Comparison of ENCODE assay signal across 8 cellular contexts in genomic region chr2:20106746-20107145, GRCh38. TPM values are rescaled to one million over a fixed set of nuclear protein-coding genes. Genes with fewer than 3 reads are reported as not detected.
DNase-seq lines count a peak whose midpoint lies in the region; TF ChIP-seq lines count a peak whose summit lies in the region.

No MANE protein-coding gene starts in this region.

- intact Hi-C loops in activated CD4-positive, alpha-beta memory T cell treated with anti-CD3 and anti-CD28 coated beads for 36 hours (cut with micrococcal nuclease): no loop called here

- no peak overlapping the region for H3K4me2 ChIP-seq in fibroblast of lung (ENCODE audit: extremely low read depth, insufficient read depth, low read length)

- CTCF ChIA-PET in activated CD4-positive, alpha-beta memory T cell treated with anti-CD3 and anti-CD28 coated beads for 36 hours (lab: Charles Lee): interaction anchor here (1.2 to 1.5 kb wide), 2 partner anchors 91 to 536 kb away, joined by 3 to 8 read pairs; no protein-coding TSS in a partner anchor

- H3K4me3 ChIP-seq in fibroblast of lung (replicated peaks in 1 of 4; ENCODE audit: control extremely low read depth in 1 of 4, insufficient read depth in 1 of 4, low read depth in 3 of 4, low read length in 4 of 4): peak overlapping the region in 1 of 4 experiments; percentile 33

- no peaks in the 10 kb centered on the region for H3K9me3 ChIP-seq in fibroblast of lung (ENCODE audit: control insufficient read depth, insufficient read depth, low read depth, low read length)

- POLR2A ChIA-PET in activated CD4-positive, alpha-beta memory T cell treated with anti-CD3 and anti-CD28 coated beads for 36 hours (lab: Charles Lee): no interaction called here

- H3K4me1 Mint-ChIP-seq in activated CD4-positive, alpha-beta memory T cell treated with anti-CD3 and anti-CD28 coated beads for 36 hours (ENCODE audit: low read depth): peaks cover 5% of the 10 kb centered on the region
- peaks cover 1% of the 10 kb centered on the region for H3K4me1 Mint-ChIP-seq in progenitor cell of endocrine pancreas (ENCODE audit: low read depth)

- H3K4me3 Mint-ChIP-seq in activated CD4-positive, alpha-beta memory T cell treated with anti-CD3 and anti-CD28 coated beads for 36 hours: peak overlapping the region; percentile 60
- peak overlapping the region; percentile 62 for H3K4me3 Mint-ChIP-seq in progenitor cell of endocrine pancreas (ENCODE audit: low read depth)

- H2AFZ ChIP-seq in fibroblast of lung (ENCODE audit: low read length): peak overlapping the region; percentile 84

- no peak overlapping the region for H3K9ac ChIP-seq in fibroblast of lung (ENCODE audit: insufficient read depth, low read length)

- H3K4me1 ChIP-seq in fibroblast of lung (ENCODE audit: control insufficient read depth, extremely low read depth, insufficient read depth, low read length): peaks cover 5% of the 10 kb centered on the region

- H3K27ac ChIP-seq in fibroblast of lung (ENCODE audit: insufficient read depth, low read length): no peak overlapping the region

- H3K79me2 ChIP-seq in fibroblast of lung (ENCODE audit: control insufficient read depth, insufficient read depth, low read length): no peaks in the 10 kb centered on the region

- no peak for DNase-seq in GM10266 (ENCODE audit: extremely low spot score)
- peak; percentile 40 for DNase-seq in activated CD4-positive, alpha-beta memory T cell treated with anti-CD3 and anti-CD28 coated beads for 36 hours
- peak; percentile 17 to 36 for DNase-seq in fibroblast of lung (ENCODE audit: low read depth in 2 of 2)
- DNase-seq in progenitor cell of endocrine pancreas (ENCODE audit: low spot score, unreplicated experiment): peak; percentile 46
- DNase-seq in SKM-1 treated with dmso at 0.1 percent for 144 hours (lab: John Stamatoyannopoulos, UW; ENCODE audit: unreplicated experiment): no peak
- DNase-seq in NK-92 treated with Interleukin-12 subunit alpha and Interleukin-12 subunit beta, amount 100 ng/mL, for 24 hours (lab: John Stamatoyannopoulos, UW): no peak
- DNase-seq in dedifferentiated amniotic fluid mesenchymal stem cell (ENCODE audit: extremely low spot score): no peak
- no peak for DNase-seq in effector CD8-positive, alpha-beta T cell (lab: John Stamatoyannopoulos, UW)

- no peaks in the 10 kb centered on the region for H3K36me3 ChIP-seq in fibroblast of lung (ENCODE audit: control insufficient read depth, insufficient read depth, low read length)

- H4K20me1 ChIP-seq in fibroblast of lung (ENCODE audit: control insufficient read depth, extremely low read depth, insufficient read depth, low read length): no peaks in the 10 kb centered on the region

- no peaks in the 10 kb centered on the region for H3K36me3 Mint-ChIP-seq in activated CD4-positive, alpha-beta memory T cell treated with anti-CD3 and anti-CD28 coated beads for 36 hours
- H3K36me3 Mint-ChIP-seq in progenitor cell of endocrine pancreas (ENCODE audit: insufficient read depth): peaks cover 3% of the 10 kb centered on the region

- TF ChIP-seq CTCF in GM10266 (IDR thresholded peaks at IDR 0.05; ENCODE audit: control insufficient read depth, insufficient read depth, low read depth, missing control alignments) (peak; percentile 40), fibroblast of lung (conservative IDR thresholded peaks at IDR 0.05 in 1 of 2, IDR thresholded peaks at IDR 0.05 in 1 of 2; ENCODE audit: low read depth in 1 of 2, low read length in 2 of 2) (peak; percentile 29 to 35), progenitor cell of endocrine pancreas (IDR thresholded peaks at IDR 0.05; ENCODE audit: unreplicated experiment) (peak; percentile 62)

- H3K27me3 Mint-ChIP-seq in activated CD4-positive, alpha-beta memory T cell treated with anti-CD3 and anti-CD28 coated beads for 36 hours: peaks cover 25% of the 10 kb centered on the region
- H3K27me3 Mint-ChIP-seq in progenitor cell of endocrine pancreas: peaks cover 22% of the 10 kb centered on the region

- peaks cover 2% of the 10 kb centered on the region for H3K9me3 Mint-ChIP-seq in activated CD4-positive, alpha-beta memory T cell treated with anti-CD3 and anti-CD28 coated beads for 36 hours
- peaks cover 9% of the 10 kb centered on the region for H3K9me3 Mint-ChIP-seq in progenitor cell of endocrine pancreas (ENCODE audit: low read depth)

- H3K27ac Mint-ChIP-seq in activated CD4-positive, alpha-beta memory T cell treated with anti-CD3 and anti-CD28 coated beads for 36 hours: no peak overlapping the region
- H3K27ac Mint-ChIP-seq in progenitor cell of endocrine pancreas: no peak overlapping the region

- peaks cover 7% of the 10 kb centered on the region for H3K27me3 ChIP-seq in fibroblast of lung (ENCODE audit: control insufficient read depth, insufficient read depth, low read length)

RNA-seq across cellular contexts. Expression of gene LAPTM4A, which starts 55.3 kb away (rescaled TPM):
- total RNA-seq in activated CD4-positive, alpha-beta memory T cell treated with anti-CD3 and anti-CD28 coated beads for 36 hours: 10 to 100 TPM; 26.7 to 29.0 TPM
- total RNA-seq in fibroblast of lung (155 and 193 TPM in 2 replicates), progenitor cell of endocrine pancreas (241 and 251 TPM in 2 replicates)
- 634 and 1,101 TPM in 2 replicates for polyA plus RNA-seq in fibroblast of lung
- polyA plus RNA-seq in fibroblast of lung (2012): 303 and 486 TPM in 2 replicates
- 73.7 and 98.5 TPM in 2 replicates for polyA minus RNA-seq in fibroblast of lung (ENCODE audit: low replicate concordance)

Comparison
In these comparisons a context has a peak if more than half of its experiments do, and no peak if none do; other contexts are left out.
1. DNase-seq: peak in activated CD4-positive, alpha-beta memory T cell treated with anti-CD3 and anti-CD28 coated beads for 36 hours (single experiment), fibroblast of lung (2 of 2) and progenitor cell of endocrine pancreas (single experiment); none in GM10266 (single experiment), SKM-1 treated with dmso at 0.1 percent for 144 hours (single experiment), NK-92 treated with Interleukin-12 subunit alpha and Interleukin-12 subunit beta, amount 100 ng/mL, for 24 hours (single experiment), dedifferentiated amniotic fluid mesenchymal stem cell (single experiment) and effector CD8-positive, alpha-beta T cell (single experiment).
2. Peak in every context shown above with its lines, with median percentiles within 50 percentile points of each other: CTCF ChIP-seq.